ENCODE assay signal across 1 cellular context in genomic region chr2:227653419-227653818, GRCh38.
TF ChIP-seq lines count a peak whose summit lies in the region.

No MANE protein-coding gene starts in this region.

TF ChIP-seq in HepG2, 621 proteins besides CTCF, POLR2A, EP300 and RAD21 (continues in another document):
- TF ChIP-seq ZNF354B (CRISPR knock-in tag; IDR thresholded peaks at IDR 0.05) (no peak), BHLHE40 (IDR thresholded peaks at IDR 0.05; ENCODE audit: low read length) (0 out of 2 replicates have a peak, but pooled peaks have one; percentile 29), SOX13 (IDR thresholded peaks at IDR 0.05) (no peak), SOX13 (CRISPR knock-in tag; conservative IDR thresholded peaks at IDR 0.05 in 1 of 2, IDR thresholded peaks at IDR 0.05 in 1 of 2) (peak in 1 of 2 experiments; percentile 43; a peak in 1 of 4 replicates), HOMEZ (CRISPR knock-in tag; IDR thresholded peaks at IDR 0.05; ENCODE audit: low read depth) (no peak; the same call in 1 of the 2 replicates), KDM1A (CRISPR knock-in tag; IDR thresholded peaks at IDR 0.05) (no peak), ZBTB26 (CRISPR knock-in tag; IDR thresholded peaks at IDR 0.05; ENCODE audit: borderline replicate concordance) (no peak), HMG20A (CRISPR knock-in tag; IDR thresholded peaks at IDR 0.05; ENCODE audit: borderline replicate concordance) (peak; percentile 47; the same call in 1 of the 2 replicates), NR2F2 (IDR thresholded peaks at IDR 0.05; ENCODE audit: borderline replicate concordance, low read depth) (no peak), MAF1 (CRISPR knock-in tag; IDR thresholded peaks at IDR 0.05; ENCODE audit: borderline replicate concordance) (no peak), SNRNP70 (IDR thresholded peaks at IDR 0.05; ENCODE audit: low read depth, low read length) (no peak), ZNF407 (CRISPR knock-in tag; IDR thresholded peaks at IDR 0.05; ENCODE audit: not compliant biosample characterization) (no peak), JDP2 (CRISPR knock-in tag; IDR thresholded peaks at IDR 0.05; ENCODE audit: borderline replicate concordance) (no peak), ZNF891 (CRISPR knock-in tag; IDR thresholded peaks at IDR 0.05) (no peak), ZNF280D (CRISPR knock-in tag; IDR thresholded peaks at IDR 0.05) (no peak), ZNF234 (CRISPR knock-in tag; conservative IDR thresholded peaks at IDR 0.05) (no peak), ZBTB37 (CRISPR knock-in tag; IDR thresholded peaks at IDR 0.05) (no peak), ZNF362 (CRISPR knock-in tag; IDR thresholded peaks at IDR 0.05; ENCODE audit: borderline replicate concordance) (no peak), GMEB1 (CRISPR knock-in tag; IDR thresholded peaks at IDR 0.05; ENCODE audit: borderline replicate concordance) (no peak), SOX5 (CRISPR knock-in tag; IDR thresholded peaks at IDR 0.05; ENCODE audit: borderline replicate concordance) (peak; percentile 68; the same call in 1 of the 2 replicates), GLMP (CRISPR knock-in tag; IDR thresholded peaks at IDR 0.05; ENCODE audit: borderline replicate concordance) (no peak), ZNF703 (CRISPR knock-in tag; IDR thresholded peaks at IDR 0.05; ENCODE audit: borderline replicate concordance) (no peak), ZBTB25 (CRISPR knock-in tag; IDR thresholded peaks at IDR 0.05) (no peak), ZNF33A (CRISPR knock-in tag; IDR thresholded peaks at IDR 0.05; ENCODE audit: borderline replicate concordance) (no peak), ZNF747 (CRISPR knock-in tag; IDR thresholded peaks at IDR 0.05; ENCODE audit: borderline replicate concordance) (no peak), THAP9 (CRISPR knock-in tag; IDR thresholded peaks at IDR 0.05; ENCODE audit: borderline replicate concordance) (no peak), TAF15 (IDR thresholded peaks at IDR 0.05; ENCODE audit: low read depth, low read length, poor library complexity, severe bottlenecking) (no peak), ZNF12 (CRISPR knock-in tag; IDR thresholded peaks at IDR 0.05) (no peak)
